ENCODE assay signal across 1 cellular context in the genomic region with DNA sequence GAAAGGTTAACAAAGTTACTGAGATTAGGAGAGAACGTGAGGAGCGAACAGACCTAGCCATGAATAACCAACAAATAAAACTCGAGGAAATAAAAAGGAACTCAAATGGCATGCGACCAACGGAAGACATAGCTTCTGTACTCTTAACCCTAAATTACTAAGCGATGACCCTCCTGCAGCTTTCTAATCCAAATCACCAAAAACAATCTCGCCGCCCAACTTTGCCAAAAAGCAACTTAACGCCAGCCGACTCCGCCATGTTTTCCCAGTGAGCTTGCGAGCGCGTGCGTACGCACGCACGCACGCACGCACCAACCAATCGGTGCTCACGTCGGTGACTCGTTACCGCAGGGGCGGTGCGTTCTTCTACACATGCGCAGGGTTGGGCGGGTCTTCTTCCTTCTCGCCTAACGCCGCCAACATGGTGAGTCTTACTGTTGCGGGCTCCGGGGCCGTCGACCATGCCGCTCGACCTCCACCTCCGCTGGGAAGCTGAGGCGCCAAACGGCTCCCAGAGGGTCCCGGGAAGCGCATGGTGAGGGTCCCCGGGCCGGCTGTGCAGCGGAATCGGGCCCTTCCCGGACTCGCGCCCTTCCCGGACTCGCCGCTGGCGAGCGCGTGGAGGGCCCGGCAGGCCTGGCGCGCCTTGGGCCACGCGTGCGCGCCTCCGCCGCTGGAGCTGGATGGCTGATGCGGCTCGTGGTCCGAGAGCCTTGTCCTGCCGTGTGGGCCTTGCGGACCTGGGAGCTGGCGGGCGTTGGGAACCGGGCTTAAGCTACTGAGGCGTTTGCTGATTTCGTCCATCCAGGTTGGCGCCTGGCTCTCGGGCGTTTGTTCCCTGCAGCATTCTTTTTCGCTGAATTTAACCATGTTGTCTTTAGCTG.
TF ChIP-seq lines count a peak whose summit lies in the region.

A gene (plus strand): TSS at position 400 of the 884 bp plus-strand sequence. CDS start 133 bp downstream, at position 533.

TF ChIP-seq in HepG2, 621 proteins besides CTCF, POLR2A, EP300 and RAD21 (continued from another document and continues in another):
- TF ChIP-seq, protein P1, sequence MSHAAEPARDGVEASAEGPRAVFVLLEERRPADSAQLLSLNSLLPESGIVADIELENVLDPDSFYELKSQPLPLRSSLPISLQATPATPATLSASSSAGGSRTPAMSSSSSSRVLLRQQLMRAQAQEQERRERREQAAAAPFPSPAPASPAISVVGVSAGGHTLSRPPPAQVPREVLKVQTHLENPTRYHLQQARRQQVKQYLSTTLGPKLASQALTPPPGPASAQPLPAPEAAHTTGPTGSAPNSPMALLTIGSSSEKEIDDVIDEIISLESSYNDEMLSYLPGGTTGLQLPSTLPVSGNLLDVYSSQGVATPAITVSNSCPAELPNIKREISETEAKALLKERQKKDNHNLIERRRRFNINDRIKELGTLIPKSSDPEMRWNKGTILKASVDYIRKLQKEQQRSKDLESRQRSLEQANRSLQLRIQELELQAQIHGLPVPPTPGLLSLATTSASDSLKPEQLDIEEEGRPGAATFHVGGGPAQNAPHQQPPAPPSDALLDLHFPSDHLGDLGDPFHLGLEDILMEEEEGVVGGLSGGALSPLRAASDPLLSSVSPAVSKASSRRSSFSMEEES (CRISPR knock-in tag; IDR thresholded peaks at IDR 0.05) = peak; percentile 72
- TF ChIP-seq ARNT (IDR thresholded peaks at IDR 0.05) (no peak), AGO1 (IDR thresholded peaks at IDR 0.05; ENCODE audit: low read depth, low read length, poor library complexity, severe bottlenecking) (no peak), SMARCE1 (IDR thresholded peaks at IDR 0.05; ENCODE audit: borderline replicate concordance) (no peak), ELF4 (CRISPR knock-in tag; IDR thresholded peaks at IDR 0.05; ENCODE audit: borderline replicate concordance) (no peak), ZNF225 (CRISPR knock-in tag; IDR thresholded peaks at IDR 0.05) (0 out of 2 replicates have a peak, but pooled peaks have one; percentile 53), MTA1 (CRISPR knock-in tag; IDR thresholded peaks at IDR 0.05; ENCODE audit: borderline replicate concordance) (0 out of 2 replicates have a peak, but pooled peaks have one; percentile 31), NR2F6 (IDR thresholded peaks at IDR 0.05) (no peak), NR2F6 (CRISPR knock-in tag; IDR thresholded peaks at IDR 0.05) (no peak), STAG1 (CRISPR knock-in tag; IDR thresholded peaks at IDR 0.05) (no peak), ZNF558 (CRISPR knock-in tag; IDR thresholded peaks at IDR 0.05; ENCODE audit: borderline replicate concordance) (peak; percentile 82; the same call in 1 of the 2 replicates), TCF7 (IDR thresholded peaks at IDR 0.05; ENCODE audit: low read depth) (no peak), ZNF432 (CRISPR knock-in tag; IDR thresholded peaks at IDR 0.05; ENCODE audit: borderline replicate concordance) (no peak), KLF15 (CRISPR knock-in tag; IDR thresholded peaks at IDR 0.05; ENCODE audit: borderline replicate concordance) (peak; percentile 37; the same call in 1 of the 2 replicates), HNF4A (CRISPR knock-in tag; IDR thresholded peaks at IDR 0.05) (no peak), IKZF1 (IDR thresholded peaks at IDR 0.05) (no peak), SSRP1 (CRISPR knock-in tag; IDR thresholded peaks at IDR 0.05) (no peak), SAFB2 (CRISPR knock-in tag; IDR thresholded peaks at IDR 0.05; ENCODE audit: borderline replicate concordance, low read depth) (no peak; the same call in 1 of the 2 replicates), THYN1 (CRISPR knock-in tag; IDR thresholded peaks at IDR 0.05; ENCODE audit: borderline replicate concordance, low read depth) (no peak), IKZF4 (CRISPR knock-in tag; IDR thresholded peaks at IDR 0.05; ENCODE audit: borderline replicate concordance, low read depth, not compliant biosample characterization) (peak; percentile 8), PLRG1 (conservative IDR thresholded peaks at IDR 0.05) (no peak), ZFP36L1 (CRISPR knock-in tag; IDR thresholded peaks at IDR 0.05) (no peak), MED1 (CRISPR knock-in tag; IDR thresholded peaks at IDR 0.05) (peak; percentile 45; the same call in 1 of the 2 replicates), MAF1 (CRISPR knock-in tag; IDR thresholded peaks at IDR 0.05; ENCODE audit: borderline replicate concordance) (0 out of 2 replicates have a peak, but pooled peaks have one; percentile 60)
- TF ChIP-seq, protein P2, sequence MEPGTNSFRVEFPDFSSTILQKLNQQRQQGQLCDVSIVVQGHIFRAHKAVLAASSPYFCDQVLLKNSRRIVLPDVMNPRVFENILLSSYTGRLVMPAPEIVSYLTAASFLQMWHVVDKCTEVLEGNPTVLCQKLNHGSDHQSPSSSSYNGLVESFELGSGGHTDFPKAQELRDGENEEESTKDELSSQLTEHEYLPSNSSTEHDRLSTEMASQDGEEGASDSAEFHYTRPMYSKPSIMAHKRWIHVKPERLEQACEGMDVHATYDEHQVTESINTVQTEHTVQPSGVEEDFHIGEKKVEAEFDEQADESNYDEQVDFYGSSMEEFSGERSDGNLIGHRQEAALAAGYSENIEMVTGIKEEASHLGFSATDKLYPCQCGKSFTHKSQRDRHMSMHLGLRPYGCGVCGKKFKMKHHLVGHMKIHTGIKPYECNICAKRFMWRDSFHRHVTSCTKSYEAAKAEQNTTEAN (CRISPR knock-in tag; conservative IDR thresholded peaks at IDR 0.05) = no peak
- TF ChIP-seq, protein P3, sequence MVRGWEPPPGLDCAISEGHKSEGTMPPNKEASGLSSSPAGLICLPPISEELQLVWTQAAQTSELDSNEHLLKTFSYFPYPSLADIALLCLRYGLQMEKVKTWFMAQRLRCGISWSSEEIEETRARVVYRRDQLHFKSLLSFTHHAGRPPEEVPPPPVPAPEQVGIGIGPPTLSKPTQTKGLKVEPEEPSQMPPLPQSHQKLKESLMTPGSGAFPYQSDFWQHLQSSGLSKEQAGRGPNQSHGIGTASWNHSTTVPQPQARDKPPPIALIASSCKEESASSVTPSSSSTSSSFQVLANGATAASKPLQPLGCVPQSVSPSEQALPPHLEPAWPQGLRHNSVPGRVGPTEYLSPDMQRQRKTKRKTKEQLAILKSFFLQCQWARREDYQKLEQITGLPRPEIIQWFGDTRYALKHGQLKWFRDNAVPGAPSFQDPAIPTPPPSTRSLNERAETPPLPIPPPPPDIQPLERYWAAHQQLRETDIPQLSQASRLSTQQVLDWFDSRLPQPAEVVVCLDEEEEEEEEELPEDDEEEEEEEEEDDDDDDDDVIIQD (CRISPR knock-in tag; IDR thresholded peaks at IDR 0.05; ENCODE audit: low read depth) = 0 out of 2 replicates have a peak, but pooled peaks have one; percentile 19
- TF ChIP-seq, protein P4, sequence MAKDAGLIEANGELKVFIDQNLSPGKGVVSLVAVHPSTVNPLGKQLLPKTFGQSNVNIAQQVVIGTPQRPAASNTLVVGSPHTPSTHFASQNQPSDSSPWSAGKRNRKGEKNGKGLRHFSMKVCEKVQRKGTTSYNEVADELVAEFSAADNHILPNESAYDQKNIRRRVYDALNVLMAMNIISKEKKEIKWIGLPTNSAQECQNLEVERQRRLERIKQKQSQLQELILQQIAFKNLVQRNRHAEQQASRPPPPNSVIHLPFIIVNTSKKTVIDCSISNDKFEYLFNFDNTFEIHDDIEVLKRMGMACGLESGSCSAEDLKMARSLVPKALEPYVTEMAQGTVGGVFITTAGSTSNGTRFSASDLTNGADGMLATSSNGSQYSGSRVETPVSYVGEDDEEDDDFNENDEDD (CRISPR knock-in tag; IDR thresholded peaks at IDR 0.05; ENCODE audit: borderline replicate concordance) = no peak; the same call in 1 of the 2 replicates
- TF ChIP-seq, protein P5, sequence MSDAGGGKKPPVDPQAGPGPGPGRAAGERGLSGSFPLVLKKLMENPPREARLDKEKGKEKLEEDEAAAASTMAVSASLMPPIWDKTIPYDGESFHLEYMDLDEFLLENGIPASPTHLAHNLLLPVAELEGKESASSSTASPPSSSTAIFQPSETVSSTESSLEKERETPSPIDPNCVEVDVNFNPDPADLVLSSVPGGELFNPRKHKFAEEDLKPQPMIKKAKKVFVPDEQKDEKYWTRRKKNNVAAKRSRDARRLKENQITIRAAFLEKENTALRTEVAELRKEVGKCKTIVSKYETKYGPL (CRISPR knock-in tag; IDR thresholded peaks at IDR 0.05) = no peak
- TF ChIP-seq, protein P6, sequence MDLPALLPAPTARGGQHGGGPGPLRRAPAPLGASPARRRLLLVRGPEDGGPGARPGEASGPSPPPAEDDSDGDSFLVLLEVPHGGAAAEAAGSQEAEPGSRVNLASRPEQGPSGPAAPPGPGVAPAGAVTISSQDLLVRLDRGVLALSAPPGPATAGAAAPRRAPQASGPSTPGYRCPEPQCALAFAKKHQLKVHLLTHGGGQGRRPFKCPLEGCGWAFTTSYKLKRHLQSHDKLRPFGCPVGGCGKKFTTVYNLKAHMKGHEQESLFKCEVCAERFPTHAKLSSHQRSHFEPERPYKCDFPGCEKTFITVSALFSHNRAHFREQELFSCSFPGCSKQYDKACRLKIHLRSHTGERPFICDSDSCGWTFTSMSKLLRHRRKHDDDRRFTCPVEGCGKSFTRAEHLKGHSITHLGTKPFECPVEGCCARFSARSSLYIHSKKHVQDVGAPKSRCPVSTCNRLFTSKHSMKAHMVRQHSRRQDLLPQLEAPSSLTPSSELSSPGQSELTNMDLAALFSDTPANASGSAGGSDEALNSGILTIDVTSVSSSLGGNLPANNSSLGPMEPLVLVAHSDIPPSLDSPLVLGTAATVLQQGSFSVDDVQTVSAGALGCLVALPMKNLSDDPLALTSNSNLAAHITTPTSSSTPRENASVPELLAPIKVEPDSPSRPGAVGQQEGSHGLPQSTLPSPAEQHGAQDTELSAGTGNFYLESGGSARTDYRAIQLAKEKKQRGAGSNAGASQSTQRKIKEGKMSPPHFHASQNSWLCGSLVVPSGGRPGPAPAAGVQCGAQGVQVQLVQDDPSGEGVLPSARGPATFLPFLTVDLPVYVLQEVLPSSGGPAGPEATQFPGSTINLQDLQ (CRISPR knock-in tag; IDR thresholded peaks at IDR 0.05) = 0 out of 2 replicates have a peak, but pooled peaks have one; percentile 58
- TF ChIP-seq, protein P7, sequence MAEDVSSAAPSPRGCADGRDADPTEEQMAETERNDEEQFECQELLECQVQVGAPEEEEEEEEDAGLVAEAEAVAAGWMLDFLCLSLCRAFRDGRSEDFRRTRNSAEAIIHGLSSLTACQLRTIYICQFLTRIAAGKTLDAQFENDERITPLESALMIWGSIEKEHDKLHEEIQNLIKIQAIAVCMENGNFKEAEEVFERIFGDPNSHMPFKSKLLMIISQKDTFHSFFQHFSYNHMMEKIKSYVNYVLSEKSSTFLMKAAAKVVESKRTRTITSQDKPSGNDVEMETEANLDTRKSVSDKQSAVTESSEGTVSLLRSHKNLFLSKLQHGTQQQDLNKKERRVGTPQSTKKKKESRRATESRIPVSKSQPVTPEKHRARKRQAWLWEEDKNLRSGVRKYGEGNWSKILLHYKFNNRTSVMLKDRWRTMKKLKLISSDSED (CRISPR knock-in tag; IDR thresholded peaks at IDR 0.05) = 0 out of 2 replicates have a peak, but pooled peaks have one; percentile 45
- TF ChIP-seq, protein P8, sequence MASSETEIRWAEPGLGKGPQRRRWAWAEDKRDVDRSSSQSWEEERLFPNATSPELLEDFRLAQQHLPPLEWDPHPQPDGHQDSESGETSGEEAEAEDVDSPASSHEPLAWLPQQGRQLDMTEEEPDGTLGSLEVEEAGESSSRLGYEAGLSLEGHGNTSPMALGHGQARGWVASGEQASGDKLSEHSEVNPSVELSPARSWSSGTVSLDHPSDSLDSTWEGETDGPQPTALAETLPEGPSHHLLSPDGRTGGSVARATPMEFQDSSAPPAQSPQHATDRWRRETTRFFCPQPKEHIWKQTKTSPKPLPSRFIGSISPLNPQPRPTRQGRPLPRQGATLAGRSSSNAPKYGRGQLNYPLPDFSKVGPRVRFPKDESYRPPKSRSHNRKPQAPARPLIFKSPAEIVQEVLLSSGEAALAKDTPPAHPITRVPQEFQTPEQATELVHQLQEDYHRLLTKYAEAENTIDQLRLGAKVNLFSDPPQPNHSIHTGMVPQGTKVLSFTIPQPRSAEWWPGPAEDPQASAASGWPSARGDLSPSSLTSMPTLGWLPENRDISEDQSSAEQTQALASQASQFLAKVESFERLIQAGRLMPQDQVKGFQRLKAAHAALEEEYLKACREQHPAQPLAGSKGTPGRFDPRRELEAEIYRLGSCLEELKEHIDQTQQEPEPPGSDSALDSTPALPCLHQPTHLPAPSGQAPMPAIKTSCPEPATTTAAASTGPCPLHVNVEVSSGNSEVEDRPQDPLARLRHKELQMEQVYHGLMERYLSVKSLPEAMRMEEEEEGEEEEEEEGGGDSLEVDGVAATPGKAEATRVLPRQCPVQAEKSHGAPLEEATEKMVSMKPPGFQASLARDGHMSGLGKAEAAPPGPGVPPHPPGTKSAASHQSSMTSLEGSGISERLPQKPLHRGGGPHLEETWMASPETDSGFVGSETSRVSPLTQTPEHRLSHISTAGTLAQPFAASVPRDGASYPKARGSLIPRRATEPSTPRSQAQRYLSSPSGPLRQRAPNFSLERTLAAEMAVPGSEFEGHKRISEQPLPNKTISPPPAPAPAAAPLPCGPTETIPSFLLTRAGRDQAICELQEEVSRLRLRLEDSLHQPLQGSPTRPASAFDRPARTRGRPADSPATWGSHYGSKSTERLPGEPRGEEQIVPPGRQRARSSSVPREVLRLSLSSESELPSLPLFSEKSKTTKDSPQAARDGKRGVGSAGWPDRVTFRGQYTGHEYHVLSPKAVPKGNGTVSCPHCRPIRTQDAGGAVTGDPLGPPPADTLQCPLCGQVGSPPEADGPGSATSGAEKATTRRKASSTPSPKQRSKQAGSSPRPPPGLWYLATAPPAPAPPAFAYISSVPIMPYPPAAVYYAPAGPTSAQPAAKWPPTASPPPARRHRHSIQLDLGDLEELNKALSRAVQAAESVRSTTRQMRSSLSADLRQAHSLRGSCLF (CRISPR knock-in tag; IDR thresholded peaks at IDR 0.05; ENCODE audit: borderline replicate concordance) = no peak
- TF ChIP-seq, protein P9, sequence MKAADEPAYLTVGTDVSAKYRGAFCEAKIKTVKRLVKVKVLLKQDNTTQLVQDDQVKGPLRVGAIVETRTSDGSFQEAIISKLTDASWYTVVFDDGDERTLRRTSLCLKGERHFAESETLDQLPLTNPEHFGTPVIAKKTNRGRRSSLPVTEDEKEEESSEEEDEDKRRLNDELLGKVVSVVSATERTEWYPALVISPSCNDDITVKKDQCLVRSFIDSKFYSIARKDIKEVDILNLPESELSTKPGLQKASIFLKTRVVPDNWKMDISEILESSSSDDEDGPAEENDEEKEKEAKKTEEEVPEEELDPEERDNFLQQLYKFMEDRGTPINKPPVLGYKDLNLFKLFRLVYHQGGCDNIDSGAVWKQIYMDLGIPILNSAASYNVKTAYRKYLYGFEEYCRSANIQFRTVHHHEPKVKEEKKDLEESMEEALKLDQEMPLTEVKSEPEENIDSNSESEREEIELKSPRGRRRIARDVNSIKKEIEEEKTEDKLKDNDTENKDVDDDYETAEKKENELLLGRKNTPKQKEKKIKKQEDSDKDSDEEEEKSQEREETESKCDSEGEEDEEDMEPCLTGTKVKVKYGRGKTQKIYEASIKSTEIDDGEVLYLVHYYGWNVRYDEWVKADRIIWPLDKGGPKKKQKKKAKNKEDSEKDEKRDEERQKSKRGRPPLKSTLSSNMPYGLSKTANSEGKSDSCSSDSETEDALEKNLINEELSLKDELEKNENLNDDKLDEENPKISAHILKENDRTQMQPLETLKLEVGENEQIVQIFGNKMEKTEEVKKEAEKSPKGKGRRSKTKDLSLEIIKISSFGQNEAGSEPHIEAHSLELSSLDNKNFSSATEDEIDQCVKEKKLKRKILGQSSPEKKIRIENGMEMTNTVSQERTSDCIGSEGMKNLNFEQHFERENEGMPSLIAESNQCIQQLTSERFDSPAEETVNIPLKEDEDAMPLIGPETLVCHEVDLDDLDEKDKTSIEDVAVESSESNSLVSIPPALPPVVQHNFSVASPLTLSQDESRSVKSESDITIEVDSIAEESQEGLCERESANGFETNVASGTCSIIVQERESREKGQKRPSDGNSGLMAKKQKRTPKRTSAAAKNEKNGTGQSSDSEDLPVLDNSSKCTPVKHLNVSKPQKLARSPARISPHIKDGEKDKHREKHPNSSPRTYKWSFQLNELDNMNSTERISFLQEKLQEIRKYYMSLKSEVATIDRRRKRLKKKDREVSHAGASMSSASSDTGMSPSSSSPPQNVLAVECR (CRISPR knock-in tag; IDR thresholded peaks at IDR 0.05; ENCODE audit: borderline replicate concordance) = peak; percentile 80; the same call in 1 of the 2 replicates
